15 cellular contexts compared by ENCODE assay signal in genomic region chr6:48135352-48136084, GRCh38. TPM values are rescaled to one million over a fixed set of nuclear protein-coding genes. Genes with fewer than 3 reads are reported as not detected.
DNase-seq lines count a peak whose midpoint lies in the region; ATAC-seq and TF ChIP-seq lines count a peak whose summit lies in the region.
"Had no signal": no experiment of that assay in that cellular context is flagged by ENCODE, and none has a peak within 500 bp of the region (broad histone marks: within the 10 kb centered on the region; RNA-seq: fewer than 3 reads in every experiment).

No MANE protein-coding gene starts in this region.

- peak; percentile 59 for ATAC-seq in esophagus mucosa
- peak; percentile 94 for ATAC-seq in omental fat pad (ENCODE audit: low FRiP score)
- no peak for ATAC-seq in HG02642 (IDR thresholded peaks at IDR 0.05; ENCODE audit: poor library complexity, unreplicated experiment)
- ATAC-seq in body of pancreas = no peak
- no peak for ATAC-seq in HG02884 (IDR thresholded peaks at IDR 0.05; ENCODE audit: unreplicated experiment)
- ATAC-seq: activated naive CD8-positive, alpha-beta T cell treated with anti-CD3 and anti-CD28 coated beads, Interleukin-2, amount 50 U/mL, for 24 hours; stimulated activated naive CD8-positive, alpha-beta T cell treated with anti-CD3 and anti-CD28 coated beads, Interleukin-15, amount 100 ng/mL, for 72 hours had no signal

- TF ChIP-seq POLR2A in body of pancreas (IDR thresholded peaks at IDR 0.05) = no peak
- no peak for TF ChIP-seq POLR2A in vagina (IDR thresholded peaks at IDR 0.05)

- H3K4me1 ChIP-seq in body of pancreas (no peaks in the 10 kb centered on the region), vagina (no peaks in the 10 kb centered on the region)
- H3K4me1 ChIP-seq: prostate gland had no signal

- H3K27ac ChIP-seq in body of pancreas = no peak overlapping the region
- H3K27ac ChIP-seq in vagina = no peak overlapping the region
- H3K27ac ChIP-seq: prostate gland had no signal

- H3K9me3 ChIP-seq in body of pancreas (no peaks in the 10 kb centered on the region), vagina (no peaks in the 10 kb centered on the region)
- H3K9me3 ChIP-seq: prostate gland had no signal

- H3K27me3 ChIP-seq in body of pancreas (no peaks in the 10 kb centered on the region), vagina (no peaks in the 10 kb centered on the region)

- TF ChIP-seq CTCF in omental fat pad (IDR thresholded peaks at IDR 0.05) (no peak), body of pancreas (IDR thresholded peaks at IDR 0.05) (no peak), vagina (IDR thresholded peaks at IDR 0.05) (no peak)

- H3K36me3 ChIP-seq in body of pancreas (replicated peaks in 1 of 2; ENCODE audit: insufficient read depth in 1 of 2, low read depth in 2 of 2) = no peaks in the 10 kb centered on the region
- H3K36me3 ChIP-seq in vagina = no peaks in the 10 kb centered on the region
- H3K36me3 ChIP-seq: prostate gland had no signal

- 36 to 50% methylated on average over 4 of the region's 4 CpGs for WGBS in body of pancreas, 2 donors

- peak; percentile 78 for DNase-seq in ELR (ENCODE audit: low read depth)
- peak; percentile 72 for DNase-seq in RPMI7951 (ENCODE audit: low read depth)
- DNase-seq in omental fat pad (ENCODE audit: low spot score) = no peak
- no peak for DNase-seq in body of pancreas
- DNase-seq in vagina (ENCODE audit: extremely low spot score in 2 of 2) = no peak
- DNase-seq: activated CD8-positive, alpha-beta memory T cell treated with anti-CD3 and anti-CD28 coated beads, Interleukin-2, amount 50 U/mL, for 48 hours; activated naive CD8-positive, alpha-beta T cell treated with anti-CD3 and anti-CD28 coated beads, Interleukin-2, amount 50 U/mL, for 24 hours; effector CD4-positive, alpha-beta T cell; NCI-H526 treated with DMSO at 0.1 percent for 48 hours; stimulated activated CD4-positive, alpha-beta T cell treated with anti-CD3 and anti-CD28 coated beads, Interleukin-4, amount 100 ng/mL, for 4 hours; stimulated activated naive CD8-positive, alpha-beta T cell treated with anti-CD3 and anti-CD28 coated beads, Interleukin-15, amount 100 ng/mL, for 72 hours had no signal

- intact Hi-C loops in body of pancreas (cut with DNase I) (no loop called here), vagina (cut with DNase I) (no loop called here)

- H3K4me3 ChIP-seq in body of pancreas (no peak overlapping the region), vagina (no peak overlapping the region)
- H3K4me3 ChIP-seq: prostate gland had no signal

RNA-seq across cellular contexts. Expression of gene PTCHD4, which starts 24.5 kb away (rescaled TPM):
- not detected in 2 replicates for total RNA-seq in RPMI7951 (2014; rRNA removed; shearing (Covaris generic))
- total RNA-seq in esophagus mucosa = 0.40 TPM
- total RNA-seq in omental fat pad = 1 to 10 TPM in 2 of 4 donors, under 1 TPM in 2; 0.56 to 2.2 (median 0.91) TPM
- total RNA-seq in body of pancreas = under 1 TPM in 1 of 2 donors, not detected in 1; 0.26 TPM
- not detected for total RNA-seq in vagina

Comparison
In these comparisons a context has a peak if more than half of its experiments do, and no peak if none do; other contexts are left out.
1. DNase-seq: peak in ELR (single experiment) and RPMI7951 (single experiment); none in omental fat pad (single experiment), body of pancreas (0 of 4) and vagina (0 of 2).
2. ATAC-seq: peak in esophagus mucosa (single experiment) and omental fat pad (single experiment); none in HG02642 (single experiment), body of pancreas (single experiment) and HG02884 (single experiment).